Comparison of ENCODE assay signal across 26 cellular contexts in genomic region chr3:61093364-61093763, GRCh38.
"Had no signal": no experiment of that assay in that cellular context is flagged by ENCODE, and none has a peak within 500 bp of the region (broad histone marks: within the 10 kb centered on the region; RNA-seq: fewer than 3 reads in every experiment).

No MANE protein-coding gene starts in this region.

- ATAC-seq: left cardiac atrium; left lung; natural killer cell; stimulated activated memory B cell treated with anti-CD40 and anti-IgM and Interleukin-4, amounts not matched to agents 10 μg/mL and 1 μg/mL and 100 μg/mL, for 72 hours; stimulated activated naive CD8-positive, alpha-beta T cell treated with anti-CD3 and anti-CD28 coated beads, Interleukin-15, amount 100 ng/mL, for 72 hours had no signal

- H3K4me3 ChIP-seq: left lung, lung, ovary, right atrium auricular region, right lobe of liver, smooth muscle cell, tibial nerve, uterus had no signal

- H3K27ac ChIP-seq: left lung, ovary, right atrium auricular region, right lobe of liver, tibial nerve, uterus had no signal

- H3K36me3 ChIP-seq: left lung, ovary, right atrium auricular region, right lobe of liver, tibial nerve, uterus had no signal

- H3K27ac Mint-ChIP-seq: mesothelial cell of epicardium; naive B cell; natural killer cell; nephron progenitor cell; progenitor cell of endocrine pancreas; stimulated activated memory B cell treated with anti-CD40 and anti-IgM and Interleukin-4, amounts not matched to agents 10 μg/mL and 1 μg/mL and 100 μg/mL, for 72 hours; stimulated activated naive CD8-positive, alpha-beta T cell treated with anti-CD3 and anti-CD28 coated beads, Interleukin-15, amount 100 ng/mL, for 72 hours; type B pancreatic cell had no signal

- DNase-seq: hippocampal formation; kidney glomerular epithelial cell; left cardiac atrium; left lung; mesendoderm; naive B cell; natural killer cell; nephron progenitor cell; ovary; right lobe of liver; stimulated activated CD4-positive, alpha-beta T cell treated with anti-CD3 and anti-CD28 coated beads, Interleukin-1b, Interleukin-23, amount 100 ng/mL, for 48 hours; stimulated activated CD4-positive, alpha-beta T cell treated with anti-CD3 and anti-CD28 coated beads, Interleukin-2, amount 100 ng/mL, for 48 hours; stimulated activated CD4-positive, alpha-beta T cell treated with anti-CD3 and anti-CD28 coated beads, Interleukin-4, amount 100 ng/mL, for 4 hours; stimulated activated CD8-positive, alpha-beta memory T cell treated with anti-CD3 and anti-CD28 coated beads, Interleukin-4, amount 100 ng/mL, for 48 hours; stimulated activated naive CD4-positive, alpha-beta T cell treated with Interleukin-2 at 50 U/mL for 16 hours; stimulated activated naive CD8-positive, alpha-beta T cell treated with anti-CD3 and anti-CD28 coated beads, Interleukin-15, amount 100 ng/mL, for 72 hours; substantia nigra; uterus had no signal

- H3K9me3 Mint-ChIP-seq: mesothelial cell of epicardium; natural killer cell; nephron progenitor cell; stimulated activated memory B cell treated with anti-CD40 and anti-IgM and Interleukin-4, amounts not matched to agents 10 μg/mL and 1 μg/mL and 100 μg/mL, for 72 hours; stimulated activated naive CD8-positive, alpha-beta T cell treated with anti-CD3 and anti-CD28 coated beads, Interleukin-15, amount 100 ng/mL, for 72 hours; type B pancreatic cell had no signal

- H3K36me3 Mint-ChIP-seq: mesothelial cell of epicardium; naive B cell; natural killer cell; stimulated activated memory B cell treated with anti-CD40 and anti-IgM and Interleukin-4, amounts not matched to agents 10 μg/mL and 1 μg/mL and 100 μg/mL, for 72 hours; type B pancreatic cell had no signal

- H3K9me3 ChIP-seq: left lung, ovary, right atrium auricular region, right lobe of liver, uterus had no signal

- H3K4me1 ChIP-seq: left lung, right atrium auricular region, right lobe of liver, tibial nerve, uterus had no signal

- H3K27me3 ChIP-seq: left lung, ovary, right atrium auricular region, right lobe of liver, tibial nerve, uterus had no signal
